ENCODE assay signal across 2 cellular contexts in the genomic region with DNA sequence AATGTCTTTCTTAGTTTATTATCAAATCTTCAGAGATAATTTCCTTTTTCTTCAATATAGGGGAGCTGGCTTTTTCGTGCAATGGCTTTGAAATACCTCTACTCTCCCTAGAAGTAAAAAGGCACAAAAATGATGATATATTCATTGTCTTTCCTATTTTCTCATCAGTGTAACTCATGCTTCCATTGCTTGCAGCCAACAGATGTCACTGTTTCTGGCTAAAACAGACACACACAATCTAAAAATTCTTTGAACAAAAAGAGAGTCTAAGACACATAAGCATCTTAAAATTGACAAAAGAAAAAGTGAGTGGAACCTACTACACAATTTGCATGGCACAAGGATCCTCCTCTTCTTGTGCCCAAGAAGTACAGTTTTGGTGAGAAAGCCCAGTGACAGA.
TF ChIP-seq lines count a peak whose summit lies in the region.

No MANE protein-coding gene starts in this region.

TF ChIP-seq in A549, 52 proteins besides CTCF, POLR2A, EP300 and RAD21 (continued from another document):
- TF ChIP-seq, protein P1, sequence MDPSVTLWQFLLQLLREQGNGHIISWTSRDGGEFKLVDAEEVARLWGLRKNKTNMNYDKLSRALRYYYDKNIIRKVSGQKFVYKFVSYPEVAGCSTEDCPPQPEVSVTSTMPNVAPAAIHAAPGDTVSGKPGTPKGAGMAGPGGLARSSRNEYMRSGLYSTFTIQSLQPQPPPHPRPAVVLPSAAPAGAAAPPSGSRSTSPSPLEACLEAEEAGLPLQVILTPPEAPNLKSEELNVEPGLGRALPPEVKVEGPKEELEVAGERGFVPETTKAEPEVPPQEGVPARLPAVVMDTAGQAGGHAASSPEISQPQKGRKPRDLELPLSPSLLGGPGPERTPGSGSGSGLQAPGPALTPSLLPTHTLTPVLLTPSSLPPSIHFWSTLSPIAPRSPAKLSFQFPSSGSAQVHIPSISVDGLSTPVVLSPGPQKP (IDR thresholded peaks at IDR 0.05; ENCODE audit: low read depth, low read length): no peak
- TF ChIP-seq TFCP2L1 (CRISPR knock-in tag; IDR thresholded peaks at IDR 0.05) (no peak), ZSCAN20 (CRISPR knock-in tag; IDR thresholded peaks at IDR 0.05) (no peak), CEBPB (IDR thresholded peaks at IDR 0.05) (no peak), MAFK (IDR thresholded peaks at IDR 0.05; ENCODE audit: partially characterized antibody) (no peak), EHF (CRISPR knock-in tag; IDR thresholded peaks at IDR 0.05) (no peak)
- TF ChIP-seq, protein P2, sequence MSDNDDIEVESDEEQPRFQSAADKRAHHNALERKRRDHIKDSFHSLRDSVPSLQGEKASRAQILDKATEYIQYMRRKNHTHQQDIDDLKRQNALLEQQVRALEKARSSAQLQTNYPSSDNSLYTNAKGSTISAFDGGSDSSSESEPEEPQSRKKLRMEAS (IDR thresholded peaks at IDR 0.05): no peak

TF ChIP-seq in neural cell, 6 proteins besides CTCF, POLR2A, EP300 and RAD21 (continued from another document):
- TF ChIP-seq, protein P3, sequence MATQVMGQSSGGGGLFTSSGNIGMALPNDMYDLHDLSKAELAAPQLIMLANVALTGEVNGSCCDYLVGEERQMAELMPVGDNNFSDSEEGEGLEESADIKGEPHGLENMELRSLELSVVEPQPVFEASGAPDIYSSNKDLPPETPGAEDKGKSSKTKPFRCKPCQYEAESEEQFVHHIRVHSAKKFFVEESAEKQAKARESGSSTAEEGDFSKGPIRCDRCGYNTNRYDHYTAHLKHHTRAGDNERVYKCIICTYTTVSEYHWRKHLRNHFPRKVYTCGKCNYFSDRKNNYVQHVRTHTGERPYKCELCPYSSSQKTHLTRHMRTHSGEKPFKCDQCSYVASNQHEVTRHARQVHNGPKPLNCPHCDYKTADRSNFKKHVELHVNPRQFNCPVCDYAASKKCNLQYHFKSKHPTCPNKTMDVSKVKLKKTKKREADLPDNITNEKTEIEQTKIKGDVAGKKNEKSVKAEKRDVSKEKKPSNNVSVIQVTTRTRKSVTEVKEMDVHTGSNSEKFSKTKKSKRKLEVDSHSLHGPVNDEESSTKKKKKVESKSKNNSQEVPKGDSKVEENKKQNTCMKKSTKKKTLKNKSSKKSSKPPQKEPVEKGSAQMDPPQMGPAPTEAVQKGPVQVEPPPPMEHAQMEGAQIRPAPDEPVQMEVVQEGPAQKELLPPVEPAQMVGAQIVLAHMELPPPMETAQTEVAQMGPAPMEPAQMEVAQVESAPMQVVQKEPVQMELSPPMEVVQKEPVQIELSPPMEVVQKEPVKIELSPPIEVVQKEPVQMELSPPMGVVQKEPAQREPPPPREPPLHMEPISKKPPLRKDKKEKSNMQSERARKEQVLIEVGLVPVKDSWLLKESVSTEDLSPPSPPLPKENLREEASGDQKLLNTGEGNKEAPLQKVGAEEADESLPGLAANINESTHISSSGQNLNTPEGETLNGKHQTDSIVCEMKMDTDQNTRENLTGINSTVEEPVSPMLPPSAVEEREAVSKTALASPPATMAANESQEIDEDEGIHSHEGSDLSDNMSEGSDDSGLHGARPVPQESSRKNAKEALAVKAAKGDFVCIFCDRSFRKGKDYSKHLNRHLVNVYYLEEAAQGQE (IDR thresholded peaks at IDR 0.05; ENCODE audit: borderline replicate concordance): no peak
- TF ChIP-seq EZH2 (IDR thresholded peaks at IDR 0.05; ENCODE audit: borderline replicate concordance, insufficient read depth, low read length, poor library complexity, severe bottlenecking) (no peak), TAF1 (IDR thresholded peaks at IDR 0.05; ENCODE audit: low read depth) (no peak), POLR2AphosphoS5 (IDR thresholded peaks at IDR 0.05) (no peak)
